ENCODE assay signal across 1 cellular context in genomic region chr6:12751694-12752304, GRCh38.
TF ChIP-seq lines count a peak whose summit lies in the region.

No MANE protein-coding gene starts in this region.

TF ChIP-seq in HepG2, 621 proteins besides CTCF, POLR2A, EP300 and RAD21 (continued from another document):
- TF ChIP-seq HMGXB4 (CRISPR knock-in tag; IDR thresholded peaks at IDR 0.05; ENCODE audit: borderline replicate concordance in 1 of 2, low read depth in 1 of 2), result no peak; a peak in 1 of 4 replicates
- no peak for TF ChIP-seq ZNF33A (CRISPR knock-in tag; IDR thresholded peaks at IDR 0.05; ENCODE audit: borderline replicate concordance)
- TF ChIP-seq REST (IDR thresholded peaks at IDR 0.05; ENCODE audit: borderline replicate concordance in 1 of 2, low read depth in 1 of 2, low read length in 2 of 2), result peak; percentile 94 to 98
- TF ChIP-seq HNRNPK (IDR thresholded peaks at IDR 0.05; ENCODE audit: low read depth, low read length, poor library complexity, severe bottlenecking), result no peak
- no peak for TF ChIP-seq ZNF576 (CRISPR knock-in tag; IDR thresholded peaks at IDR 0.05)
- no peak for TF ChIP-seq ZNF136 (CRISPR knock-in tag; IDR thresholded peaks at IDR 0.05; ENCODE audit: low read depth)
- no peak for TF ChIP-seq HNF1B (CRISPR knock-in tag; IDR thresholded peaks at IDR 0.05)
- TF ChIP-seq ATF2 (CRISPR knock-in tag; IDR thresholded peaks at IDR 0.05), result no peak
- no peak for TF ChIP-seq ZNF552 (CRISPR knock-in tag; IDR thresholded peaks at IDR 0.05; ENCODE audit: borderline replicate concordance)
- no peak for TF ChIP-seq TRIM24 (CRISPR knock-in tag; IDR thresholded peaks at IDR 0.05)
- no peak for TF ChIP-seq HINFP (CRISPR knock-in tag; IDR thresholded peaks at IDR 0.05; ENCODE audit: low read depth)
- 0 out of 2 replicates have a peak, but pooled peaks have one; percentile 66 for TF ChIP-seq ISX (CRISPR knock-in tag; conservative IDR thresholded peaks at IDR 0.05)
TF ChIP-seq in HepG2: peak in this region for 114.
